In the genomic region with DNA sequence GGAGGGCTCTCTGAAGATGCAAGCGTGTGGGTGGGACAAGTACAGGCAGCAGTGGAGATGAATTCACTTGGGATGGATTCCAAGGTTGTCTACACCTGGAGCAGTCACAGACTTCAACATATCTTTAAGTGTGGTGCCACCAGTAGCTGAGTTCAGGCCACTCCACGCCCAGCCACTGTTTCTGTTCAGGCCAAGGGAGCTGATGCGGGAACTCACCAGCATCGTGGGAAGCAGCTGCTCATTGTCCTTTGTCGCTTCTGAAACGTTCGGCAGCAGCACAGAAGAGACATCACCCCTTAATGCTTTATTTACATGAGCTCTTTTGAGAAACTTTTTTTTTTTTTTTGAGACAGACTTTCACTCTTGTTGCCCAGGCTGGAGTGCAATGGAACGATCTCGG, we compare ENCODE assay signal across 10 cellular contexts. TPM values are rescaled to one million over a fixed set of nuclear protein-coding genes. Genes with fewer than 3 reads are reported as not detected.
"Had no signal": no experiment of that assay in that cellular context is flagged by ENCODE, and none has a peak within 500 bp of the region (broad histone marks: within the 10 kb centered on the region; RNA-seq: fewer than 3 reads in every experiment).

No MANE protein-coding gene starts in this region.

- H3K27ac ChIP-seq: GM23248, HL-60 had no signal

- FAIRE-seq: HepG2 had no signal

- H3K36me3 ChIP-seq: HAP-1 had no signal

- DNase-seq: GM23248, GOT3, H7, HFFc6, KBM-7 had no signal

- H3K4me3 ChIP-seq: GM23248, HAP-1 had no signal

- H3K9me3 ChIP-seq: HAP-1 had no signal

- ATAC-seq: HCT116, HepG2 had no signal

- H3K9ac ChIP-seq: GM23248 had no signal

- H3K4me1 ChIP-seq: HAP-1 had no signal

RNA-seq across cellular contexts. Expression of a gene that starts 19.9 kb away (rescaled TPM):
- polyA plus RNA-seq: IgD-negative memory B cell had no signal
